In genomic region chr6:134111062-134111677, GRCh38 we compare ENCODE assay signal across 8 cellular contexts. TPM values are rescaled to one million over a fixed set of nuclear protein-coding genes. Genes with fewer than 3 reads are reported as not detected.
DNase-seq lines count a peak whose midpoint lies in the region; ATAC-seq and TF ChIP-seq lines count a peak whose summit lies in the region.

No MANE protein-coding gene starts in this region.

- ATAC-seq in GM18861 (IDR thresholded peaks at IDR 0.05; ENCODE audit: unreplicated experiment) (peak; percentile 74), left lung (peak; percentile 60), GM21619 (IDR thresholded peaks at IDR 0.05; ENCODE audit: unreplicated experiment) (no peak)

- TF ChIP-seq CTCF in left lung (IDR thresholded peaks at IDR 0.05) (peak; percentile 44 to 83), tibial artery (IDR thresholded peaks at IDR 0.05) (peak; percentile 52 to 56)

- no peaks in the 10 kb centered on the region for H3K27me3 ChIP-seq in CD8-positive, alpha-beta memory T cell (ENCODE audit: insufficient read depth, low read length, poor library complexity, severe bottlenecking)
- peaks cover 4 to 20% of the 10 kb centered on the region in 2 donors for H3K27me3 ChIP-seq in left lung
- H3K27me3 ChIP-seq in tibial artery, result peaks cover 0 to 11% of the 10 kb centered on the region in 2 donors

- H3K4me3 Mint-ChIP-seq in CD8-positive, alpha-beta memory T cell, result no peak overlapping the region

- no peaks in the 10 kb centered on the region for H3K36me3 ChIP-seq in CD8-positive, alpha-beta memory T cell (ENCODE audit: insufficient read depth, low read length)
- H3K36me3 ChIP-seq in left lung (no peaks in the 10 kb centered on the region), tibial artery (no peaks in the 10 kb centered on the region)

- DNase-seq in CD8-positive, alpha-beta memory T cell, result peak; percentile 12 to 58 (median 54)
- DNase-seq in HS-5 (ENCODE audit: low read depth) (peak; percentile 14), SHP77 treated with DMSO at 0.1 percent for 48 hours (lab: John Stamatoyannopoulos, UW) (peak; percentile 18), T47D (ENCODE audit: low read depth in 1 of 2, low spot score in 1 of 2) (peak; percentile 33 to 73), left lung (no peak), tibial artery (no peak)

- H3K9me3 ChIP-seq in CD8-positive, alpha-beta memory T cell (ENCODE audit: low read length), result no peaks in the 10 kb centered on the region
- H3K9me3 ChIP-seq in left lung, result no peaks in the 10 kb centered on the region
- no peaks in the 10 kb centered on the region for H3K9me3 ChIP-seq in tibial artery

- intact Hi-C loops in left lung (cut with DNase I) (no loop called here), tibial artery (cut with DNase I; ENCODE audit: low total_unique reads) (loop anchor here (10.0 kb wide), 1 partner anchor 774 kb away; no protein-coding TSS in a partner anchor)

- no peak overlapping the region for H3K27ac ChIP-seq in CD8-positive, alpha-beta memory T cell (ENCODE audit: low read depth, low read length)
- H3K27ac ChIP-seq in left lung (no peak overlapping the region), tibial artery (no peak overlapping the region)

- no peaks in the 10 kb centered on the region for H3K9me3 Mint-ChIP-seq in CD8-positive, alpha-beta memory T cell

- H3K4me1 Mint-ChIP-seq in CD8-positive, alpha-beta memory T cell, result no peaks in the 10 kb centered on the region

- CTCF ChIA-PET in CD8-positive, alpha-beta memory T cell (lab: Charles Lee), result interaction anchor here (0.7 to 4.7 kb wide), 8 partner anchors 9 to 830 kb away, joined by 3 to 32 read pairs (median 5); no protein-coding TSS in a partner anchor

- H3K27ac Mint-ChIP-seq in CD8-positive, alpha-beta memory T cell, result no peak overlapping the region

- H3K4me3 ChIP-seq in CD8-positive, alpha-beta memory T cell (ENCODE audit: low read length), result no peak overlapping the region
- H3K4me3 ChIP-seq in left lung (no peak overlapping the region), tibial artery (no peak overlapping the region)

- H3K4me1 ChIP-seq in CD8-positive, alpha-beta memory T cell (ENCODE audit: insufficient read depth, low read length), result no peaks in the 10 kb centered on the region
- no peaks in the 10 kb centered on the region for H3K4me1 ChIP-seq in left lung
- no peaks in the 10 kb centered on the region for H3K4me1 ChIP-seq in tibial artery

- no peaks in the 10 kb centered on the region for H3K36me3 Mint-ChIP-seq in CD8-positive, alpha-beta memory T cell

- POLR2A ChIA-PET in CD8-positive, alpha-beta memory T cell (lab: Charles Lee), result no interaction called here

- in situ Hi-C loops in T47D (cut with HindIII; ENCODE audit: low pct_unique_long_range_greater_than_20kb, low sequenced_read_pairs), result no loop called here

- H3K27me3 Mint-ChIP-seq in CD8-positive, alpha-beta memory T cell, result peaks cover 15 to 17% of the 10 kb centered on the region in 2 donors

RNA-seq across cellular contexts. Expression of gene SLC2A12, which starts 58.7 kb away (rescaled TPM):
- not detected for total RNA-seq in CD8-positive, alpha-beta memory T cell
- polyA plus RNA-seq in CD8-positive, alpha-beta memory T cell, result not detected
- 1 to 10 TPM; 2.4 to 3.8 TPM for total RNA-seq in left lung

Comparison
In these comparisons a context has a peak if more than half of its experiments do, and no peak if none do; other contexts are left out.
1. DNase-seq: peak in CD8-positive, alpha-beta memory T cell (5 of 5), HS-5 (single experiment), SHP77 treated with DMSO at 0.1 percent for 48 hours (single experiment) and T47D (2 of 2); none in left lung (0 of 2) and tibial artery (0 of 2).